17 cellular contexts compared by ENCODE assay signal in genomic region chr3:141901914-141902313, GRCh38.
DNase-seq lines count a peak whose midpoint lies in the region; ATAC-seq and TF ChIP-seq lines count a peak whose summit lies in the region.
"Had no signal": no experiment of that assay in that cellular context is flagged by ENCODE, and none has a peak within 500 bp of the region (broad histone marks: within the 10 kb centered on the region; RNA-seq: fewer than 3 reads in every experiment).

No MANE protein-coding gene starts in this region.

- H3K4me3 ChIP-seq in GM12864 (ENCODE audit: low read depth, low read length): no peak overlapping the region
- H3K4me3 ChIP-seq: PC-9, SJSA1 had no signal

- DNase-seq in GM12864 (ENCODE audit: low read depth) (peak; percentile 7), MV-4-11 (lab: John Stamatoyannopoulos, UW) (peak; percentile 51), germinal center (ENCODE audit: low spot score) (peak; percentile 23), NCI-H1417 (lab: John Stamatoyannopoulos, UW) (no peak), DMS79 treated with DMSO at 0.1 percent for 48 hours (lab: John Stamatoyannopoulos, UW) (no peak)
- DNase-seq in activated CD4-positive, CD25-positive, alpha-beta regulatory T cell treated with anti-CD3 and anti-CD28 coated beads, Interleukin-2, amount 50 U/mL, for 72 hours: no peak
- DNase-seq: AML-193, COR-L47, DMS153, NCI-H1105 treated with DMSO at 0.1 percent for 48 hours, NCI-H187, NCI-H345, NCI-H526 treated with DMSO at 0.1 percent for 48 hours, PC-9 had no signal

- TF ChIP-seq CTCF in GM12864 (IDR thresholded peaks at IDR 0.05; ENCODE audit: low read depth, low read length, missing control alignments): no peak

- peak; percentile 69 for ATAC-seq in GM21447 (IDR thresholded peaks at IDR 0.05; ENCODE audit: unreplicated experiment)
- ATAC-seq in HG03521 (IDR thresholded peaks at IDR 0.05; ENCODE audit: unreplicated experiment): no peak

Comparison
In these comparisons a context has a peak if more than half of its experiments do, and no peak if none do; other contexts are left out.
1. DNase-seq: peak in GM12864 (single experiment), MV-4-11 (single experiment) and germinal center (single experiment); none in NCI-H1417 (0 of 3), activated CD4-positive, CD25-positive, alpha-beta regulatory T cell treated with anti-CD3 and anti-CD28 coated beads, Interleukin-2, amount 50 U/mL, for 72 hours (single experiment) and DMS79 treated with DMSO at 0.1 percent for 48 hours (single experiment).